Comparison of ENCODE assay signal across 7 cellular contexts in genomic region chr22:17719911-17720310, GRCh38.
"Had no signal": no experiment of that assay in that cellular context is flagged by ENCODE, and none has a peak within 500 bp of the region (broad histone marks: within the 10 kb centered on the region; RNA-seq: fewer than 3 reads in every experiment).

No MANE protein-coding gene starts in this region.

- DNase-seq: GOT3, H7, HCEC 1CT, KBM-7 had no signal

- H3K27ac ChIP-seq: HL-60, KMS-11 had no signal

- ATAC-seq: HepG2 had no signal

- H3K9ac ChIP-seq: KMS-11 had no signal

- FAIRE-seq: HepG2 had no signal

- H3K4me2 ChIP-seq: KMS-11 had no signal
